1 cellular context compared by ENCODE assay signal in the genomic region with DNA sequence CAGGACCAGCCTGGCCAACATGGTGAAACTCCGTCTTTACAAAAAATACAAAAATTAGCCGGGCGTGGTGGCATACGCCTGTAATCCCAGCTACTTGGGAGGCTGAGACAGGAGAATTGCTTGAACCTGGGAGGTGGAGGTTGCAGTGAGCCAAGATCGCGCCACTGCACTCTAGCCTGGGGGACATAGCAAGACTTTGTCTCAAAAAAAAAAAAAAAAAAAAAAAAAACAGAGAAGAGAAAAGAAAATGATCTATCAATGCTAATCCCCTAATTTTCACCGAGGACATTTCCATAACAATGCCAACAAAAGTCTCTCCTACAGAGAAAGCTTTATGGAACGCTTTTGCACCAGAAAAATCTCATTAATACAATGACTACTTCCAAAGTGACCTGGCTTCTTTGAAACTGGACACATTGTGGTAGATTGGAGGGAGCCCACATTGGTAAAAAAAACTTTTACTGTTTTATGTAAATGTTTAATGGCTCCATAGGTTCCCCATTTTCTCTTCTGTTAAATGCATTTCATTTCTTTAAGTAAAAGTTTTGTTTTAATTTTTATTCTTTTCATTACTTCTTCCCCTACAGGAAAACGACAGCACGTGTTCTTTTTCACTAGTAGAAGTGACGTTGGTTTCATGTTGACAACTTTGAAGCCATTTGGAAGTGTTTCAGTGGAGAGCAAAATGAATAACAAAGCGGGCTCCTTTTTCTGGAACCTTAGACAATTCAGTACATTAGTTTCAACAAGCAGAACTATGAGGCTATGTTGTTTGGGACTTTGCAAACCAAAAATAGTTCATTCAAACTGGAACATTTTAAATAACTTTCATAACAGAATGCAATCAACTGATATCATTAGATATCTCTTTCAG.
TF ChIP-seq lines count a peak whose summit lies in the region.

No MANE protein-coding gene starts in this region.

TF ChIP-seq in GM23338, 12 proteins besides CTCF, POLR2A, EP300 and RAD21 (continued from another document):
- TF ChIP-seq ZNF462 (CRISPR knock-in tag; IDR thresholded peaks at IDR 0.05), result no peak
TF ChIP-seq in GM23338: peak in this region for 0.
